1 cellular context compared by ENCODE assay signal in genomic region chr2:61470965-61471904, GRCh38.
TF ChIP-seq lines count a peak whose summit lies in the region.

TSS of gene USP34 (minus strand) at chr2:61471087. CDS start at chr2:61470692, 395 bp downstream.

TF ChIP-seq in IMR-90, 13 proteins besides CTCF, POLR2A, EP300 and RAD21 (continued from another document):
- TF ChIP-seq MXI1 (IDR thresholded peaks at IDR 0.05; ENCODE audit: borderline replicate concordance, low read depth, low read length) = peak; percentile 33; the same call in 1 of the 2 replicates
- peak; percentile 85 for TF ChIP-seq BHLHE40 (IDR thresholded peaks at IDR 0.05; ENCODE audit: low read depth, low read length)
- no peak for TF ChIP-seq CHD1 (IDR thresholded peaks at IDR 0.05; ENCODE audit: low read depth, low read length)
